In genomic region chr3:88058593-88059379, GRCh38 we compare ENCODE assay signal across 8 cellular contexts. TPM values are rescaled to one million over a fixed set of nuclear protein-coding genes. Genes with fewer than 3 reads are reported as not detected.
DNase-seq lines count a peak whose midpoint lies in the region; ATAC-seq and TF ChIP-seq lines count a peak whose summit lies in the region.

CGGBP1 (minus strand) TSS chr3:88059005; CDS start chr3:88055976, 3,029 bp downstream.
ZNF654 (plus strand) TSS chr3:88059255; CDS start chr3:88059320, 65 bp downstream.

- DNase-seq in CD1c-positive myeloid dendritic cell (ENCODE audit: extremely low spot score) (peak; percentile 100), NCI-H82 treated with DMSO at 0.1 percent for 48 hours (lab: John Stamatoyannopoulos, UW; ENCODE audit: unreplicated experiment) (peak; percentile 95), dorsolateral prefrontal cortex (peak; percentile 96 to 99 (median 98))
- peak; percentile 99 for DNase-seq in activated CD4-positive, alpha-beta memory T cell treated with anti-CD3 and anti-CD28 coated beads for 36 hours
- DNase-seq in stimulated activated CD4-positive, alpha-beta T cell treated with anti-CD3 and anti-CD28 coated beads, Interleukin-4, amount 100 ng/mL, for 24 hours, result peak; percentile 100

- POLR2A ChIA-PET in activated CD4-positive, alpha-beta memory T cell treated with anti-CD3 and anti-CD28 coated beads for 36 hours (lab: Charles Lee), result interaction anchor here (0.6 to 2.6 kb wide), 9 partner anchors 21 to 91 kb away, joined by 3 to 35 read pairs (median 3); partner anchors contain the start of gene C3orf38

- H3K9me3 ChIP-seq in liver (ENCODE audit: control insufficient read depth in 4 of 4, low read length in 3 of 4), result no peaks in the 10 kb centered on the region

- TF ChIP-seq CTCF in dorsolateral prefrontal cortex (IDR thresholded peaks at IDR 0.05 in 54 of 56, conservative IDR thresholded peaks at IDR 0.05 in 2 of 56; ENCODE audit: low read depth in 1 of 56, partially characterized antibody in 56 of 56) (peak in 16 of 56 donors; percentile 2 to 41 (median 12)), liver (IDR thresholded peaks at IDR 0.05; ENCODE audit: low read depth, low read length, missing input control) (no peak)

- H3K9ac ChIP-seq in liver (ENCODE audit: low read depth in 1 of 2, low read length in 2 of 2), result peak within 1 kb of the TSS; percentile 76 to 83

- H3K4me1 ChIP-seq in liver (ENCODE audit: control insufficient read depth in 4 of 4, insufficient read depth in 4 of 4, low read length in 3 of 4), result peaks cover 0 to 34% (median 24%) of the 10 kb centered on the region in 4 donors

- H3K36me3 ChIP-seq in liver (ENCODE audit: control insufficient read depth in 4 of 4, insufficient read depth in 3 of 4, low read depth in 1 of 4, low read length in 3 of 4), result peaks cover 5 to 13% (median 7%) of the 10 kb centered on the region in 4 donors

- intact Hi-C loops in activated CD4-positive, alpha-beta memory T cell treated with anti-CD3 and anti-CD28 coated beads for 36 hours (cut with micrococcal nuclease), result loop anchor here (1.0 to 2.0 kb wide), 5 partner anchors 27 to 832 kb away; partner anchors contain the start of genes C3orf38 and CHMP2B
- intact Hi-C loops in dorsolateral prefrontal cortex (cut with DNase I), result loop anchor here (2.0 to 5.0 kb wide), 3 partner anchors 46 to 90 kb away; partner anchors contain the start of gene C3orf38 (in 2 of the 2)

- peak within 1 kb of the TSS; percentile 68 to 99 (median 94) for H3K4me3 ChIP-seq in dorsolateral prefrontal cortex
- peak within 1 kb of the TSS; percentile 84 to 92 (median 86) for H3K4me3 ChIP-seq in liver (ENCODE audit: low read depth in 1 of 3, low read length in 3 of 3)

- TF ChIP-seq RAD21 in liver (IDR thresholded peaks at IDR 0.05), result no peak

- under 1% methylated on average over 76 of the region's 76 CpGs for WGBS in liver

- CTCF ChIA-PET in activated CD4-positive, alpha-beta memory T cell treated with anti-CD3 and anti-CD28 coated beads for 36 hours (lab: Charles Lee), result interaction anchor here (0.6 to 1.2 kb wide), 7 partner anchors 32 to 799 kb away, joined by 3 to 6 read pairs (median 4); no protein-coding TSS in a partner anchor

- ATAC-seq in GM19438 (IDR thresholded peaks at IDR 0.05; ENCODE audit: low read depth, unreplicated experiment) (peak; percentile 93), HG03575 (IDR thresholded peaks at IDR 0.05; ENCODE audit: extremely low read depth, insufficient number of reproducible peaks, low FRiP score, unreplicated experiment) (peak; percentile 92)

- peak within 1 kb of the TSS; percentile 88 to 99 (median 97) for H3K27ac ChIP-seq in dorsolateral prefrontal cortex
- peak within 1 kb of the TSS; percentile 93 to 94 for H3K27ac ChIP-seq in liver (ENCODE audit: low read depth in 1 of 2, low read length in 2 of 2)

- H3K27ac Mint-ChIP-seq in activated CD4-positive, alpha-beta memory T cell treated with anti-CD3 and anti-CD28 coated beads for 36 hours, result peak within 1 kb of the TSS; percentile 98

- no peaks in the 10 kb centered on the region for H3K9me3 Mint-ChIP-seq in activated CD4-positive, alpha-beta memory T cell treated with anti-CD3 and anti-CD28 coated beads for 36 hours

- H3K27me3 Mint-ChIP-seq in activated CD4-positive, alpha-beta memory T cell treated with anti-CD3 and anti-CD28 coated beads for 36 hours, result no peaks in the 10 kb centered on the region

- peaks cover 50% of the 10 kb centered on the region for H3K4me1 Mint-ChIP-seq in activated CD4-positive, alpha-beta memory T cell treated with anti-CD3 and anti-CD28 coated beads for 36 hours (ENCODE audit: low read depth)

- H3K27me3 ChIP-seq in dorsolateral prefrontal cortex (no peaks in the 10 kb centered on the region), liver (ENCODE audit: control insufficient read depth in 4 of 4, insufficient read depth in 4 of 4, low read length in 3 of 4) (no peaks in the 10 kb centered on the region)

- H3K36me3 Mint-ChIP-seq in activated CD4-positive, alpha-beta memory T cell treated with anti-CD3 and anti-CD28 coated beads for 36 hours, result peaks cover 32% of the 10 kb centered on the region

- H3K4me3 Mint-ChIP-seq in activated CD4-positive, alpha-beta memory T cell treated with anti-CD3 and anti-CD28 coated beads for 36 hours, result peak within 1 kb of the TSS; percentile 96

TF ChIP-seq in liver, 16 proteins besides CTCF, POLR2A, EP300 and RAD21:
- TF ChIP-seq TAF1 (conservative IDR thresholded peaks at IDR 0.05) (no peak), YY1 (IDR thresholded peaks at IDR 0.05) (peak; percentile 88), MAX (IDR thresholded peaks at IDR 0.05) (no peak), SP1 (IDR thresholded peaks at IDR 0.05) (peak; percentile 93), ATF3 (IDR thresholded peaks at IDR 0.05) (no peak), HNF4G (IDR thresholded peaks at IDR 0.05) (no peak), EGR1 (IDR thresholded peaks at IDR 0.05; ENCODE audit: low read depth in 2 of 2) (peak in 1 of 2 donors; percentile 83), FOXA1 (IDR thresholded peaks at IDR 0.05) (no peak), RXRA (IDR thresholded peaks at IDR 0.05) (no peak), GABPA (IDR thresholded peaks at IDR 0.05 in 1 of 2, conservative IDR thresholded peaks at IDR 0.05 in 1 of 2) (peak; percentile 83 to 94), HNF4A (conservative IDR thresholded peaks at IDR 0.05) (no peak), ZBTB33 (IDR thresholded peaks at IDR 0.05) (peak; percentile 26), FOXA2 (IDR thresholded peaks at IDR 0.05) (no peak), JUND (IDR thresholded peaks at IDR 0.05) (no peak), NR2F2 (IDR thresholded peaks at IDR 0.05) (no peak), REST (IDR thresholded peaks at IDR 0.05) (no peak)

RNA-seq across cellular contexts. Expression of gene CGGBP1, which starts in this region (rescaled TPM):
- total RNA-seq in activated CD4-positive, alpha-beta memory T cell treated with anti-CD3 and anti-CD28 coated beads for 36 hours, result 10 to 100 TPM; 87.7 to 88.9 TPM
- total RNA-seq in dorsolateral prefrontal cortex, result 10 to 100 TPM; 49.9 to 92.6 (median 67.9) TPM
- total RNA-seq in liver, result 10 to 100 TPM; 45.3 to 46.4 TPM
- polyA plus RNA-seq in liver, result 10 to 100 TPM; 13.6 to 26.2 TPM

RNA-seq across cellular contexts. Expression of gene ZNF654, which starts in this region (rescaled TPM):
- 10 to 100 TPM; 15.6 to 16.7 TPM for total RNA-seq in activated CD4-positive, alpha-beta memory T cell treated with anti-CD3 and anti-CD28 coated beads for 36 hours
- 10 to 100 TPM; 13.1 to 32.1 (median 20.6) TPM for total RNA-seq in dorsolateral prefrontal cortex
- total RNA-seq in liver, result 10 to 100 TPM in 1 of 2 donors, 1 to 10 TPM in 1; 7.2 to 10.1 TPM
- 1 to 10 TPM; 2.2 to 3.5 TPM for polyA plus RNA-seq in liver

Comparison
In these comparisons a context has a peak if more than half of its experiments do, and no peak if none do; other contexts are left out.
1. Peak in every context shown above with its lines: DNase-seq, ATAC-seq, H3K4me3 ChIP-seq and H3K27ac ChIP-seq.